ENCODE assay signal across 12 cellular contexts in genomic region chr14:94388027-94388895, GRCh38. TPM values are rescaled to one million over a fixed set of nuclear protein-coding genes. Genes with fewer than 3 reads are reported as not detected.
DNase-seq lines count a peak whose midpoint lies in the region; ATAC-seq lines count a peak whose summit lies in the region.
"Had no signal": no experiment of that assay in that cellular context is flagged by ENCODE, and none has a peak within 500 bp of the region (broad histone marks: within the 10 kb centered on the region; RNA-seq: fewer than 3 reads in every experiment).

TSS of gene SERPINA1 (minus strand) at chr14:94388602. CDS start at chr14:94383237, 5,365 bp downstream.

- no peaks in the 10 kb centered on the region for H3K27me3 ChIP-seq in thymus (ENCODE audit: control insufficient read depth, insufficient read depth)
- H3K27me3 ChIP-seq: testis had no signal

- 90% methylated on average over 21 of the region's 21 CpGs for WGBS in thymus

- no peak within 1 kb of the TSS for H3K27ac ChIP-seq in thymus (ENCODE audit: low read depth)
- H3K27ac ChIP-seq: 22Rv1, testis had no signal

- no peak within 1 kb of the TSS for H3K4me3 ChIP-seq in thymus (ENCODE audit: low read length)
- H3K4me3 ChIP-seq: testis had no signal

- H3K36me3 ChIP-seq in thymus (ENCODE audit: control insufficient read depth, insufficient read depth): no peaks in the 10 kb centered on the region

- H3K9me3 ChIP-seq in thymus (ENCODE audit: control insufficient read depth): no peaks in the 10 kb centered on the region
- H3K9me3 ChIP-seq: testis had no signal

- peak; percentile 51 for DNase-seq in DMS 273 (lab: John Stamatoyannopoulos, UW; ENCODE audit: unreplicated experiment)
- no peak for DNase-seq in DMS 273 treated with DMSO at 0.1 percent for 48 hours (lab: John Stamatoyannopoulos, UW)
- DNase-seq in amniotic epithelial cell (ENCODE audit: low read depth): peak; percentile 40
- peak; percentile 94 for DNase-seq in kidney tubule cell (ENCODE audit: low spot score)
- DNase-seq in epidermal melanocyte (ENCODE audit: insufficient read length, low spot score): no peak
- DNase-seq: activated CD4-positive, alpha-beta T cell treated with anti-CD3 and anti-CD28 coated beads, Interleukin-2, amount 50 U/mL, for 48 hours; NCI-H524 treated with DMSO at 0.1 percent for 48 hours; testis had no signal

- ATAC-seq in HG03095 (IDR thresholded peaks at IDR 0.05; ENCODE audit: unreplicated experiment) (no peak), GM21423 (IDR thresholded peaks at IDR 0.05; ENCODE audit: unreplicated experiment) (no peak)

- no peaks in the 10 kb centered on the region for H3K4me1 ChIP-seq in thymus (ENCODE audit: control insufficient read depth, insufficient read depth, low read length)

RNA-seq across cellular contexts. Expression of gene SERPINA1, which starts in this region (rescaled TPM):
- polyA plus RNA-seq in thymus: 26.8 TPM

Comparison
In these comparisons a context has a peak if more than half of its experiments do, and no peak if none do; other contexts are left out.
1. DNase-seq: peak in DMS 273 (single experiment), amniotic epithelial cell (single experiment) and kidney tubule cell (single experiment); none in DMS 273 treated with DMSO at 0.1 percent for 48 hours (single experiment) and epidermal melanocyte (single experiment).